In the genomic region with DNA sequence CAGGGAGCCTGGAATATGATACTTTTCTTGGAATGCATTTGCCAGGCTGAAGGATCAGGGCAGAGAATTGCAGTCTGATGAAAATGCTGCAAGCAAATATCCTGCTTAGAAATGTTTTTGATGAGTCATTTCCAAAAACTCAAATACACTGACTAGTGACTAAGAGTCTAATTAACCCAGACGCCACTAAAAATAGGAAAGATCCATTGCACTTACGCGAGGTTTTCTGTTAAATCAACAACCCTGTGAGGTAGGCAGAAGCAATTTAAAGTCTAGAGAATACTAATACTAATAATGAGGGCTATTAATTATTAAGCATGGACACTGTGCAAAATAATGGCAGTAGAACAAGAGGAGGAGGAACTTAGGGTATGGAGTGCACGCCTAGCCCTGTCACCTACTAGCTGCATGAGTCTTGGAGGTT, we compare ENCODE assay signal across 10 cellular contexts.
DNase-seq lines count a peak whose midpoint lies in the region; ATAC-seq and TF ChIP-seq lines count a peak whose summit lies in the region.
"Had no signal": no experiment of that assay in that cellular context is flagged by ENCODE, and none has a peak within 500 bp of the region (broad histone marks: within the 10 kb centered on the region; RNA-seq: fewer than 3 reads in every experiment).

No MANE protein-coding gene starts in this region.

- peak overlapping the region; percentile 5 to 54 for H3K27ac ChIP-seq in ascending aorta
- H3K27ac ChIP-seq: colonic mucosa, neural progenitor cell had no signal

- peaks cover 31% of the 10 kb centered on the region for H3K27me3 Mint-ChIP-seq in activated naive CD8-positive, alpha-beta T cell treated with anti-CD3 and anti-CD28 coated beads for 36 hours

- H3K4me3 Mint-ChIP-seq in activated naive CD8-positive, alpha-beta T cell treated with anti-CD3 and anti-CD28 coated beads for 36 hours: no peak overlapping the region
- H3K4me3 Mint-ChIP-seq: neural progenitor cell had no signal

- H3K4me1 Mint-ChIP-seq in activated naive CD8-positive, alpha-beta T cell treated with anti-CD3 and anti-CD28 coated beads for 36 hours: peaks cover 16% of the 10 kb centered on the region

- no peak overlapping the region for H3K27ac Mint-ChIP-seq in activated naive CD8-positive, alpha-beta T cell treated with anti-CD3 and anti-CD28 coated beads for 36 hours
- H3K27ac Mint-ChIP-seq: neural progenitor cell had no signal

- H3K9me3 ChIP-seq in ascending aorta: no peaks in the 10 kb centered on the region
- H3K9me3 ChIP-seq: colonic mucosa had no signal

- H3K27me3 ChIP-seq in ascending aorta: no peaks in the 10 kb centered on the region
- H3K27me3 ChIP-seq: colonic mucosa, neural progenitor cell had no signal

- intact Hi-C loops in ascending aorta (cut with DNase I): loop anchor here (10.0 kb wide), 1 partner anchor 751 kb away; a partner anchor contains a TSS

- H3K4me3 ChIP-seq in ascending aorta: no peak overlapping the region
- H3K4me3 ChIP-seq: colonic mucosa, neural progenitor cell had no signal

- H3K36me3 Mint-ChIP-seq in activated naive CD8-positive, alpha-beta T cell treated with anti-CD3 and anti-CD28 coated beads for 36 hours: peaks cover under 1% of the 10 kb centered on the region
- H3K36me3 Mint-ChIP-seq: neural progenitor cell had no signal

- H3K4me1 ChIP-seq in ascending aorta: peaks cover 0 to 15% of the 10 kb centered on the region in 2 donors
- H3K4me1 ChIP-seq: neural progenitor cell had no signal

- peaks cover 2% of the 10 kb centered on the region for H3K9me3 Mint-ChIP-seq in activated naive CD8-positive, alpha-beta T cell treated with anti-CD3 and anti-CD28 coated beads for 36 hours
- H3K9me3 Mint-ChIP-seq: neural progenitor cell had no signal

- TF ChIP-seq CTCF in ascending aorta (IDR thresholded peaks at IDR 0.05): no peak

- ATAC-seq in GM19025 (IDR thresholded peaks at IDR 0.05; ENCODE audit: low read depth, unreplicated experiment): peak; percentile 70
- ATAC-seq in HG03196 (IDR thresholded peaks at IDR 0.05; ENCODE audit: unreplicated experiment): peak; percentile 92

- DNase-seq in ascending aorta (ENCODE audit: low spot score in 2 of 2) (no peak), renal cortical epithelial cell (ENCODE audit: low read depth) (peak; percentile 96), D341Med (ENCODE audit: low spot score) (no peak), NCI-H187 (lab: John Stamatoyannopoulos, UW) (no peak)
- DNase-seq in activated naive CD8-positive, alpha-beta T cell treated with anti-CD3 and anti-CD28 coated beads for 36 hours: no peak
- DNase-seq in central memory CD4-positive, alpha-beta T cell: no peak
- DNase-seq: colonic mucosa had no signal

- no peaks in the 10 kb centered on the region for H3K36me3 ChIP-seq in ascending aorta
- H3K36me3 ChIP-seq: colonic mucosa, neural progenitor cell had no signal
